Comparison of ENCODE assay signal across 8 cellular contexts in genomic region chr5:172453986-172454354, GRCh38. TPM values are rescaled to one million over a fixed set of nuclear protein-coding genes. Genes with fewer than 3 reads are reported as not detected.
DNase-seq lines count a peak whose midpoint lies in the region; ATAC-seq and TF ChIP-seq lines count a peak whose summit lies in the region.

No MANE protein-coding gene starts in this region.

- no peaks in the 10 kb centered on the region for H3K4me1 ChIP-seq in breast epithelium
- peaks cover 15 to 61% (median 40%) of the 10 kb centered on the region in 4 donors for H3K4me1 ChIP-seq in stomach

- H3K27ac ChIP-seq in breast epithelium, result peak overlapping the region; percentile 92 to 95
- peak overlapping the region; percentile 80 to 94 (median 88) for H3K27ac ChIP-seq in stomach

- 0 to 1% (median 0%) methylated on average over 15 to 34 of the region's 34 CpGs for WGBS in stomach, 5 donors

- TF ChIP-seq EP300 in stomach (IDR thresholded peaks at IDR 0.05), result no peak

- H3K36me3 ChIP-seq in breast epithelium, result no peaks in the 10 kb centered on the region
- peaks cover 0 to 3% (median 0%) of the 10 kb centered on the region in 4 donors for H3K36me3 ChIP-seq in stomach

- intact Hi-C loops in breast epithelium (cut with DNase I; ENCODE audit: low total_unique reads) (no loop called here), stomach (cut with DNase I; ENCODE audit: low total_unique reads) (loop anchor here (10.0 kb wide), 1 partner anchor 501 kb away; the partner anchor contains the start of gene RPL26L1)

- DNase-seq in ELF-1 (ENCODE audit: low read depth, low spot score) (peak; percentile 47), LNCaP clone FGC (ENCODE audit: low read depth) (no peak), breast epithelium (ENCODE audit: low spot score in 2 of 2) (no peak), kidney tubule cell (ENCODE audit: low spot score) (peak; percentile 18), stomach (no peak), NCI-H510A treated with DMSO at 0.1 percent for 48 hours (lab: John Stamatoyannopoulos, UW) (no peak)
- no peak for DNase-seq in NK-92 treated with Interleukin-12 subunit alpha and Interleukin-12 subunit beta, amount 100 ng/mL, for 24 hours (lab: John Stamatoyannopoulos, UW)

- H3K4me3 ChIP-seq in LNCaP clone FGC (ENCODE audit: low read depth, low read length) (peak overlapping the region; percentile 62), breast epithelium (peak overlapping the region; percentile 90 to 98 (median 93)), stomach (peak overlapping the region; percentile 85 to 95 (median 89))

- ATAC-seq in GM18873 (IDR thresholded peaks at IDR 0.05; ENCODE audit: low FRiP score, unreplicated experiment), result no peak

- no peak for TF ChIP-seq POLR2A in breast epithelium (IDR thresholded peaks at IDR 0.05)
- TF ChIP-seq POLR2A in stomach (IDR thresholded peaks at IDR 0.05), result no peak

- H3K27me3 ChIP-seq in breast epithelium (no peaks in the 10 kb centered on the region), stomach (peaks cover 0 to 11% (median 0%) of the 10 kb centered on the region in 3 donors)

- TF ChIP-seq CTCF in LNCaP clone FGC (IDR thresholded peaks at IDR 0.05; ENCODE audit: control insufficient read depth, extremely low read depth, insufficient read depth) (no peak), breast epithelium (IDR thresholded peaks at IDR 0.05) (no peak), stomach (IDR thresholded peaks at IDR 0.05) (no peak)

- H3K9me3 ChIP-seq in breast epithelium, result no peaks in the 10 kb centered on the region
- no peaks in the 10 kb centered on the region for H3K9me3 ChIP-seq in stomach

RNA-seq across cellular contexts. Expression of gene SH3PXD2B, which starts 0.4 kb away (rescaled TPM):
- 100 to 1,000 TPM in 1 of 3 donors, 10 to 100 TPM in 2; 35.3 to 118 (median 43.9) TPM for total RNA-seq in breast epithelium
- 10 to 100 TPM in 4 of 5 donors, 1 to 10 TPM in 1; 7.2 to 63.0 (median 35.1) TPM for total RNA-seq in stomach
- polyA plus RNA-seq in stomach, result 10 to 100 TPM in 1 of 3 donors, 1 to 10 TPM in 2; 6.7 to 15.8 (median 7.4) TPM

Comparison
In these comparisons a context has a peak if more than half of its experiments do, and no peak if none do; other contexts are left out.
1. DNase-seq: peak in ELF-1 (single experiment) and kidney tubule cell (single experiment); none in LNCaP clone FGC (single experiment), breast epithelium (0 of 2), stomach (single experiment), NK-92 treated with Interleukin-12 subunit alpha and Interleukin-12 subunit beta, amount 100 ng/mL, for 24 hours (single experiment) and NCI-H510A treated with DMSO at 0.1 percent for 48 hours (single experiment).
2. Peak in every context shown above with its lines, with median percentiles within 50 percentile points of each other: H3K4me3 ChIP-seq.